In genomic region chr15:58650102-58650501, GRCh38 we compare ENCODE assay signal across 1 cellular context.
TF ChIP-seq lines count a peak whose summit lies in the region.

No MANE protein-coding gene starts in this region.

TF ChIP-seq in H1, 55 proteins besides CTCF, POLR2A, EP300 and RAD21 (continued from another document):
- TF ChIP-seq BCL11A (IDR thresholded peaks at IDR 0.05; ENCODE audit: low read depth in 2 of 2, low read length in 2 of 2) (no peak), SIRT6 (IDR thresholded peaks at IDR 0.05; ENCODE audit: low read length) (no peak)
TF ChIP-seq in H1: peak in this region for 0.
